11 cellular contexts compared by ENCODE assay signal in the genomic region with DNA sequence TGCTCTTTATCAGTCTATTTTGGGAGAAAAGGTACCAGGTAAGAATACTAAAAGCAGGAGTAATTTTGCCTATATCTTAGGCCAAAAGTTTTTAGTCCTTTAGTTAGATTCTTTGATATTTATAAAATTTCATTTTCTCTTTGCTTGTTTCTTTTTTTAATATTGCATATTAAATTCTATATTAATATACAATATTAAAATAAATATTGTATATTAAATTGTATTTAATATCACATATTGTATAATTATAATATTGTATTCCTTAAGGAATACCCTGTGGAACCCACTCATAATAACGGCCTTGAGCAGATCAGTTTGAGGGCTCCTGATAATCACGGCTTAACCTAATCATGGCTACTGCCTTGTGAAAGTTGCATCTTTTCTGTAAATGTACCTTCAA. TPM values are rescaled to one million over a fixed set of nuclear protein-coding genes. Genes with fewer than 3 reads are reported as not detected.
DNase-seq lines count a peak whose midpoint lies in the region; ATAC-seq and TF ChIP-seq lines count a peak whose summit lies in the region.
"Had no signal": no experiment of that assay in that cellular context is flagged by ENCODE, and none has a peak within 500 bp of the region (broad histone marks: within the 10 kb centered on the region; RNA-seq: fewer than 3 reads in every experiment).

No MANE protein-coding gene starts in this region.

- H3K4me3 ChIP-seq in MG63: peak overlapping the region; percentile 96
- H3K4me3 ChIP-seq in coronary artery: peak overlapping the region; percentile 3
- H3K4me3 ChIP-seq in neural cell (ENCODE audit: low read length): peak overlapping the region; percentile 97

- peak overlapping the region; percentile 100 for H3K9ac ChIP-seq in neural cell (ENCODE audit: low read length)

- peaks cover 20% of the 10 kb centered on the region for H4K20me1 ChIP-seq in neural cell (ENCODE audit: insufficient read depth)

- no peak overlapping the region for H2AFZ ChIP-seq in neural cell (ENCODE audit: low read depth, low read length)

- no peak for TF ChIP-seq EP300 in neural cell (conservative IDR thresholded peaks at IDR 0.05; ENCODE audit: poor library complexity, severe bottlenecking)

- H3K27ac ChIP-seq in coronary artery (no peak overlapping the region), neural cell (ENCODE audit: low read length) (no peak overlapping the region)
- H3K27ac ChIP-seq: 22Rv1, RWPE1 had no signal

- no peak for ATAC-seq in HG03520 (IDR thresholded peaks at IDR 0.05; ENCODE audit: unreplicated experiment)

- peaks cover 68% of the 10 kb centered on the region for H3K79me2 ChIP-seq in neural cell (replicated peaks; ENCODE audit: insufficient read depth, low read length)

- peak overlapping the region; percentile 97 for H3K4me2 ChIP-seq in neural cell (ENCODE audit: low read length)

- H3K9me2 ChIP-seq in neural cell (ENCODE audit: insufficient read depth, low read length): no peaks in the 10 kb centered on the region

- H3K27me3 ChIP-seq in MG63: no peaks in the 10 kb centered on the region
- no peaks in the 10 kb centered on the region for H3K27me3 ChIP-seq in neural cell (ENCODE audit: insufficient read depth, low read depth, low read length)

- no peak for TF ChIP-seq CTCF in coronary artery (IDR thresholded peaks at IDR 0.05)
- TF ChIP-seq CTCF in neural cell (IDR thresholded peaks at IDR 0.05; ENCODE audit: poor library complexity, severe bottlenecking): no peak

- DNase-seq in NCI-H82 (lab: John Stamatoyannopoulos, UW) (peak; percentile 45), NCI-H82 treated with DMSO at 0.1 percent for 48 hours (lab: John Stamatoyannopoulos, UW; ENCODE audit: unreplicated experiment) (no peak), MG63 (no peak), coronary artery (ENCODE audit: low spot score) (no peak), DMS153 (lab: John Stamatoyannopoulos, UW) (no peak), HCEC 1CT (no peak)
- DNase-seq: NCI-H1417 treated with DMSO at 0.1 percent for 48 hours had no signal

- H3K36me3 ChIP-seq in MG63 (peaks cover 73% of the 10 kb centered on the region), neural cell (ENCODE audit: insufficient read depth, low read length) (peaks cover 5% of the 10 kb centered on the region)

- H3K9me3 ChIP-seq in MG63 (no peaks in the 10 kb centered on the region), neural cell (ENCODE audit: low read length) (no peaks in the 10 kb centered on the region)

- H3F3A ChIP-seq in neural cell (ENCODE audit: insufficient read depth, low read length, poor library complexity, severe bottlenecking): peaks cover 8% of the 10 kb centered on the region

- TF ChIP-seq RAD21 in neural cell (conservative IDR thresholded peaks at IDR 0.05): no peak

TF ChIP-seq in neural cell, 6 proteins besides CTCF, POLR2A, EP300 and RAD21:
- TF ChIP-seq, protein P1, sequence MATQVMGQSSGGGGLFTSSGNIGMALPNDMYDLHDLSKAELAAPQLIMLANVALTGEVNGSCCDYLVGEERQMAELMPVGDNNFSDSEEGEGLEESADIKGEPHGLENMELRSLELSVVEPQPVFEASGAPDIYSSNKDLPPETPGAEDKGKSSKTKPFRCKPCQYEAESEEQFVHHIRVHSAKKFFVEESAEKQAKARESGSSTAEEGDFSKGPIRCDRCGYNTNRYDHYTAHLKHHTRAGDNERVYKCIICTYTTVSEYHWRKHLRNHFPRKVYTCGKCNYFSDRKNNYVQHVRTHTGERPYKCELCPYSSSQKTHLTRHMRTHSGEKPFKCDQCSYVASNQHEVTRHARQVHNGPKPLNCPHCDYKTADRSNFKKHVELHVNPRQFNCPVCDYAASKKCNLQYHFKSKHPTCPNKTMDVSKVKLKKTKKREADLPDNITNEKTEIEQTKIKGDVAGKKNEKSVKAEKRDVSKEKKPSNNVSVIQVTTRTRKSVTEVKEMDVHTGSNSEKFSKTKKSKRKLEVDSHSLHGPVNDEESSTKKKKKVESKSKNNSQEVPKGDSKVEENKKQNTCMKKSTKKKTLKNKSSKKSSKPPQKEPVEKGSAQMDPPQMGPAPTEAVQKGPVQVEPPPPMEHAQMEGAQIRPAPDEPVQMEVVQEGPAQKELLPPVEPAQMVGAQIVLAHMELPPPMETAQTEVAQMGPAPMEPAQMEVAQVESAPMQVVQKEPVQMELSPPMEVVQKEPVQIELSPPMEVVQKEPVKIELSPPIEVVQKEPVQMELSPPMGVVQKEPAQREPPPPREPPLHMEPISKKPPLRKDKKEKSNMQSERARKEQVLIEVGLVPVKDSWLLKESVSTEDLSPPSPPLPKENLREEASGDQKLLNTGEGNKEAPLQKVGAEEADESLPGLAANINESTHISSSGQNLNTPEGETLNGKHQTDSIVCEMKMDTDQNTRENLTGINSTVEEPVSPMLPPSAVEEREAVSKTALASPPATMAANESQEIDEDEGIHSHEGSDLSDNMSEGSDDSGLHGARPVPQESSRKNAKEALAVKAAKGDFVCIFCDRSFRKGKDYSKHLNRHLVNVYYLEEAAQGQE (IDR thresholded peaks at IDR 0.05; ENCODE audit: borderline replicate concordance): no peak
- no peak for TF ChIP-seq POLR2AphosphoS5 (IDR thresholded peaks at IDR 0.05)
- TF ChIP-seq TAF1 (IDR thresholded peaks at IDR 0.05; ENCODE audit: low read depth): no peak
- no peak for TF ChIP-seq EZH2 (IDR thresholded peaks at IDR 0.05; ENCODE audit: borderline replicate concordance, insufficient read depth, low read length, poor library complexity, severe bottlenecking)
- TF ChIP-seq MXI1 (conservative IDR thresholded peaks at IDR 0.05; ENCODE audit: poor library complexity, severe bottlenecking): no peak
- no peak for TF ChIP-seq SMC3 (conservative IDR thresholded peaks at IDR 0.05; ENCODE audit: poor library complexity)
TF ChIP-seq in neural cell: peak in this region for 0.

RNA-seq across cellular contexts. Expression of a gene that starts 1.9 kb away (rescaled TPM):
- total RNA-seq in MG63 (2014; rRNA removed; shearing (Covaris generic); ENCODE audit: low replicate concordance): 9.1 and 17.7 TPM in 2 replicates
- 214 and 220 TPM in 2 replicates for polyA plus RNA-seq in neural cell
- 113 and 147 TPM in 2 replicates for polyA minus RNA-seq in neural cell

RNA-seq across cellular contexts. Expression of a gene that starts 2.6 kb away (rescaled TPM):
- total RNA-seq in MG63 (2014; rRNA removed; shearing (Covaris generic); ENCODE audit: low replicate concordance): 420 and 1,383 TPM in 2 replicates
- 1,789 and 2,358 TPM in 2 replicates for polyA plus RNA-seq in neural cell
- polyA minus RNA-seq in neural cell: 808 and 961 TPM in 2 replicates

RNA-seq across cellular contexts. Expression of a gene that starts 11.8 kb away (rescaled TPM):
- total RNA-seq in MG63 (2014; rRNA removed; shearing (Covaris generic); ENCODE audit: low replicate concordance): 2.8 and 10.4 TPM in 2 replicates
- 14.3 and 16.9 TPM in 2 replicates for polyA plus RNA-seq in neural cell
- 12.6 and 13.6 TPM in 2 replicates for polyA minus RNA-seq in neural cell

RNA-seq across cellular contexts. Expression of a gene that starts 59.8 kb away (rescaled TPM):
- 5.6 and 19.0 TPM in 2 replicates for total RNA-seq in MG63 (2014; rRNA removed; shearing (Covaris generic); ENCODE audit: low replicate concordance)
- polyA plus RNA-seq in neural cell: not detected in 2 replicates
- not detected in 2 replicates for polyA minus RNA-seq in neural cell

Comparison
In these comparisons a context has a peak if more than half of its experiments do, and no peak if none do; other contexts are left out.
1. H3K4me3 ChIP-seq: peak in every context shown above with its lines; median percentile 97 in neural cell; 96 in MG63; 3 in coronary artery.